8 cellular contexts compared by ENCODE assay signal in genomic region chr5:115626444-115626823, GRCh38. TPM values are rescaled to one million over a fixed set of nuclear protein-coding genes. Genes with fewer than 3 reads are reported as not detected.
DNase-seq lines count a peak whose midpoint lies in the region; ATAC-seq and TF ChIP-seq lines count a peak whose summit lies in the region.

No MANE protein-coding gene starts in this region.

- no peaks in the 10 kb centered on the region for H3K36me3 ChIP-seq in KMS-11 (ENCODE audit: insufficient read depth)
- H3K36me3 ChIP-seq in mesodermal cell (ENCODE audit: control insufficient read depth, insufficient read depth, low read length) = peaks cover 27% of the 10 kb centered on the region

- H3K27ac ChIP-seq in KMS-11 = peak overlapping the region; percentile 29; the same call in 1 of the 2 replicates
- H3K27ac ChIP-seq in cingulate gyrus (ENCODE audit: low read depth, low read length) = peak overlapping the region; percentile 80
- H3K27ac ChIP-seq in mesodermal cell (ENCODE audit: low read depth, low read length, severe bottlenecking) = peak overlapping the region; percentile 96

- peaks cover 24% of the 10 kb centered on the region for H3K79me2 ChIP-seq in KMS-11 (ENCODE audit: insufficient read depth, low read depth)

- DNase-seq in GM13976 (ENCODE audit: low spot score) (peak; percentile 23), NCI-H146 (lab: John Stamatoyannopoulos, UW) (no peak)
- DNase-seq in stimulated activated CD4-positive, alpha-beta T cell treated with anti-CD3 and anti-CD28 coated beads, Interleukin-2, amount 100 ng/mL, for 24 hours = no peak
- DNase-seq in activated CD8-positive, alpha-beta memory T cell treated with anti-CD3 and anti-CD28 coated beads, Interleukin-2, amount 50 U/mL, for 48 hours = no peak

- peak overlapping the region; percentile 97 for H2AFZ ChIP-seq in KMS-11 (ENCODE audit: low read depth)

- H3K27me3 ChIP-seq in KMS-11 (ENCODE audit: insufficient read depth, low read depth) = peaks cover 14% of the 10 kb centered on the region; the same call in 1 of the 2 replicates

- H4K20me1 ChIP-seq in KMS-11 (ENCODE audit: insufficient read depth) = no peaks in the 10 kb centered on the region

- H3K4me2 ChIP-seq in KMS-11 = peak overlapping the region; percentile 52

- 0% methylated on average over 3 to 5 of the region's 9 CpGs for WGBS in mesodermal cell (ENCODE audit: insufficient coverage in 2 of 2), 2 experiments

- no peak overlapping the region for H3K4me3 ChIP-seq in KMS-11 (IDR thresholded peaks at IDR 0.05; ENCODE audit: insufficient read depth, low read depth, low read length)
- H3K4me3 ChIP-seq in mesodermal cell (ENCODE audit: extremely low read depth, insufficient read depth, low read length, poor library complexity, severe bottlenecking) = peak overlapping the region; percentile 88

- no peak for TF ChIP-seq CTCF in GM13976 (IDR thresholded peaks at IDR 0.05; ENCODE audit: borderline replicate concordance, control extremely low read depth, extremely low read depth, insufficient read depth, missing control alignments)
- no peak for TF ChIP-seq CTCF in KMS-11 (conservative IDR thresholded peaks at IDR 0.05; ENCODE audit: low read depth, low read length)

- H3K4me1 ChIP-seq in KMS-11 (ENCODE audit: low read depth, poor library complexity, severe bottlenecking) (peaks cover 24% of the 10 kb centered on the region), mesodermal cell (ENCODE audit: control insufficient read depth, insufficient read depth, low read length, poor library complexity, severe bottlenecking) (peaks cover 23% of the 10 kb centered on the region)

- H3K9me3 ChIP-seq in mesodermal cell (ENCODE audit: control insufficient read depth, low read length) = no peaks in the 10 kb centered on the region

- ATAC-seq in GM21737 (IDR thresholded peaks at IDR 0.05; ENCODE audit: unreplicated experiment) = peak; percentile 28

- in situ Hi-C loops in GM13976 (cut with MboI; ENCODE audit: low sequenced_read_pairs, unreplicated experiment) = loop anchor here (10.0 kb wide), 1 partner anchor 438 kb away; no protein-coding TSS in a partner anchor

- H3K9ac ChIP-seq in KMS-11 = peak overlapping the region; percentile 43; the same call in 1 of the 2 replicates

RNA-seq across cellular contexts. Expression of gene TMED7, which starts 0.6 kb away (rescaled TPM):
- 80.6 TPM for polyA plus RNA-seq in mesodermal cell (2013, experiment 1 of 2)
- 86.8 TPM for polyA plus RNA-seq in mesodermal cell (2013, experiment 2 of 2)

RNA-seq across cellular contexts. Expression of gene TICAM2, which starts 24.2 kb away (rescaled TPM):
- 0.15 TPM for polyA plus RNA-seq in mesodermal cell (2013, experiment 1 of 2)
- polyA plus RNA-seq in mesodermal cell (2013, experiment 2 of 2) = not detected

Comparison
In these comparisons a context has a peak if more than half of its experiments do, and no peak if none do; other contexts are left out.
1. H3K27ac ChIP-seq: peak in every context shown above with its lines; median percentile 96 in mesodermal cell; 80 in cingulate gyrus; 29 in KMS-11.